Comparison of ENCODE assay signal across 19 cellular contexts in genomic region chr22:44588348-44588747, GRCh38.
"Had no signal": no experiment of that assay in that cellular context is flagged by ENCODE, and none has a peak within 500 bp of the region (broad histone marks: within the 10 kb centered on the region; RNA-seq: fewer than 3 reads in every experiment).

No MANE protein-coding gene starts in this region.

- H3K9me3 ChIP-seq: mucosa of descending colon, neutrophil, suprapubic skin, thyroid gland had no signal

- H3K27ac Mint-ChIP-seq: stimulated activated effector memory CD8-positive, alpha-beta T cell treated with anti-CD3 and anti-CD28 coated beads, Interleukin-12 subunit alpha, Interleukin-12 subunit beta, amount 100 ng/mL, for 72 hours had no signal

- ATAC-seq: esophagus mucosa; heart left ventricle; mucosa of descending colon; naive thymus-derived CD8-positive, alpha-beta T cell; stimulated activated effector memory CD8-positive, alpha-beta T cell treated with anti-CD3 and anti-CD28 coated beads, Interleukin-12 subunit alpha, Interleukin-12 subunit beta, amount 100 ng/mL, for 72 hours; stimulated activated naive CD8-positive, alpha-beta T cell treated with anti-CD3 and anti-CD28 coated beads, Interleukin-15, Interleukin-2, amounts not matched to agents 100 U/mL and 50 U/mL, for 24 hours had no signal

- DNase-seq: cortex of kidney; effector CD8-positive, alpha-beta T cell; hypothalamus; islet precursor cell; mammary epithelial cell; stimulated activated CD4-positive, alpha-beta T cell treated with anti-CD3 and anti-CD28 coated beads, Interleukin-4, amount 100 ng/mL, for 1 hour; stimulated activated CD8-positive, alpha-beta memory T cell treated with anti-CD3 and anti-CD28 coated beads, Interleukin-4, amount 100 ng/mL, for 48 hours; stimulated activated naive CD8-positive, alpha-beta T cell treated with anti-CD3 and anti-CD28 coated beads, Interleukin-15, Interleukin-2, amounts not matched to agents 100 U/mL and 50 U/mL, for 24 hours; thyroid gland had no signal

- H3K9me3 Mint-ChIP-seq: stimulated activated effector memory CD8-positive, alpha-beta T cell treated with anti-CD3 and anti-CD28 coated beads, Interleukin-12 subunit alpha, Interleukin-12 subunit beta, amount 100 ng/mL, for 72 hours; type B pancreatic cell had no signal

- H3K4me3 ChIP-seq: dorsolateral prefrontal cortex, heart left ventricle, mucosa of descending colon, smooth muscle cell, suprapubic skin, thyroid gland had no signal

- H3K36me3 Mint-ChIP-seq: naive thymus-derived CD8-positive, alpha-beta T cell; stimulated activated effector memory CD8-positive, alpha-beta T cell treated with anti-CD3 and anti-CD28 coated beads, Interleukin-12 subunit alpha, Interleukin-12 subunit beta, amount 100 ng/mL, for 72 hours; type B pancreatic cell had no signal

- H3K4me1 ChIP-seq: heart left ventricle, suprapubic skin had no signal

- H3K27ac ChIP-seq: dorsolateral prefrontal cortex, heart left ventricle, neutrophil, suprapubic skin, thyroid gland had no signal

- H3K27me3 ChIP-seq: thyroid gland had no signal

- H3K4me3 Mint-ChIP-seq: naive thymus-derived CD8-positive, alpha-beta T cell; stimulated activated effector memory CD8-positive, alpha-beta T cell treated with anti-CD3 and anti-CD28 coated beads, Interleukin-12 subunit alpha, Interleukin-12 subunit beta, amount 100 ng/mL, for 72 hours; type B pancreatic cell had no signal
